8 cellular contexts compared by ENCODE assay signal in genomic region chr4:145180298-145181090, GRCh38. TPM values are rescaled to one million over a fixed set of nuclear protein-coding genes. Genes with fewer than 3 reads are reported as not detected.
DNase-seq lines count a peak whose midpoint lies in the region; ATAC-seq, FAIRE-seq and TF ChIP-seq lines count a peak whose summit lies in the region.

Gene OTUD4, minus strand, starts transcription at chr4:145180589. Its CDS starts 616 bp downstream, at chr4:145179973.

- peaks cover 33% of the 10 kb centered on the region for H3K79me2 ChIP-seq in smooth muscle cell (ENCODE audit: low read depth)

- CTCF ChIA-PET in AG04450 (lab: Charles Lee), result interaction anchor here (0.6 to 3.0 kb wide), 3 partner anchors 36 to 429 kb away, joined by 3 to 11 read pairs (median 6); no protein-coding TSS in a partner anchor

- H2AFZ ChIP-seq in smooth muscle cell (ENCODE audit: low read depth), result peak within 1 kb of the TSS; percentile 97

- peak; percentile 72 for ATAC-seq in GM18873 (IDR thresholded peaks at IDR 0.05; ENCODE audit: low FRiP score, unreplicated experiment)
- peak; percentile 72 for ATAC-seq in HG03139 (IDR thresholded peaks at IDR 0.05; ENCODE audit: unreplicated experiment)

- WGBS in smooth muscle cell (ENCODE audit: low lambda C conversion rate), result under 1% methylated on average over 85 of the region's 94 CpGs

- H3K27ac ChIP-seq in AG04450 (ENCODE audit: low read depth, low read length) (peak within 1 kb of the TSS; percentile 86), smooth muscle cell (ENCODE audit: low read depth) (peak within 1 kb of the TSS; percentile 93)

- peak; percentile 81 for DNase-seq in AG04450 (ENCODE audit: low read depth, low spot score)
- DNase-seq in NCI-H2227 (lab: John Stamatoyannopoulos, UW; ENCODE audit: unreplicated experiment), result peak; percentile 92
- peak; percentile 85 for DNase-seq in bronchial epithelial cell (ENCODE audit: low read depth)
- peak; percentile 91 for DNase-seq in iPS-NIHi7 (ENCODE audit: extremely low spot score)
- DNase-seq in smooth muscle cell (lab: John Stamatoyannopoulos, UW; ENCODE audit: unreplicated experiment), result peak; percentile 63

- H3K36me3 ChIP-seq in bronchial epithelial cell (ENCODE audit: control insufficient read depth, insufficient read depth, low read length), result no peaks in the 10 kb centered on the region
- H3K36me3 ChIP-seq in smooth muscle cell (ENCODE audit: low read depth), result no peaks in the 10 kb centered on the region

- H3K4me1 ChIP-seq in smooth muscle cell (ENCODE audit: low read depth), result peaks cover 17% of the 10 kb centered on the region

- peaks cover 3% of the 10 kb centered on the region for H3K27me3 ChIP-seq in AG04450 (ENCODE audit: control insufficient read depth, insufficient read depth, low read length)
- no peaks in the 10 kb centered on the region for H3K27me3 ChIP-seq in bronchial epithelial cell (ENCODE audit: control insufficient read depth, insufficient read depth, low read length)
- H3K27me3 ChIP-seq in smooth muscle cell (ENCODE audit: low read depth), result no peaks in the 10 kb centered on the region

- peaks cover 29% of the 10 kb centered on the region for H4K20me1 ChIP-seq in smooth muscle cell (ENCODE audit: low read depth)

- POLR2A ChIA-PET in AG04450 (lab: Yijun Ruan, JAX), result interaction anchor here (0.8 kb wide), 1 partner anchor 82 kb away, joined by 3 read pairs; the partner anchor contains the start of genes ABCE1 and ANAPC10

- H3F3A ChIP-seq in smooth muscle cell (ENCODE audit: low read depth), result no peaks in the 10 kb centered on the region

- no peak for FAIRE-seq in bronchial epithelial cell (lab: Jason Lieb, UNC)

- peak; percentile 23; the same call in 1 of the 2 replicates for TF ChIP-seq CTCF in AG04450 (IDR thresholded peaks at IDR 0.05; ENCODE audit: low read depth, low read length)
- TF ChIP-seq CTCF in WI38 (IDR thresholded peaks at IDR 0.05; ENCODE audit: low read depth, low read length), result no peak
- peak; percentile 29 for TF ChIP-seq CTCF in bronchial epithelial cell (IDR thresholded peaks at IDR 0.05; ENCODE audit: insufficient read depth, low read length, severe bottlenecking)
- no peak for TF ChIP-seq CTCF in smooth muscle cell (IDR thresholded peaks at IDR 0.05; ENCODE audit: borderline replicate concordance, insufficient read depth, poor library complexity, severe bottlenecking)

- H3K9me3 ChIP-seq in AG04450 (ENCODE audit: control insufficient read depth, insufficient read depth, low read length) (no peaks in the 10 kb centered on the region), smooth muscle cell (replicated peaks; ENCODE audit: low read depth) (no peaks in the 10 kb centered on the region)

- peak within 1 kb of the TSS; percentile 93 for H3K9ac ChIP-seq in smooth muscle cell (ENCODE audit: low read depth)

- H3K4me2 ChIP-seq in smooth muscle cell, result peak within 1 kb of the TSS; percentile 97

- peak within 1 kb of the TSS; percentile 86 for H3K4me3 ChIP-seq in AG04450 (ENCODE audit: low read depth, low read length)
- peak within 1 kb of the TSS; percentile 81 for H3K4me3 ChIP-seq in WI38 (ENCODE audit: low read depth, low read length)
- H3K4me3 ChIP-seq in bronchial epithelial cell (ENCODE audit: low read depth, low read length), result peak within 1 kb of the TSS; percentile 77
- H3K4me3 ChIP-seq in smooth muscle cell, result peak within 1 kb of the TSS; percentile 95

RNA-seq across cellular contexts. Expression of gene OTUD4, which starts in this region (rescaled TPM):
- polyA plus RNA-seq in AG04450 (2011; rRNA removed) (19.7 and 27.1 TPM in 2 replicates), smooth muscle cell (4.4 and 6.2 TPM in 2 replicates)
- 23.9 and 33.6 TPM in 2 replicates for polyA minus RNA-seq in AG04450 (2011; rRNA and poly(A)+ RNA removed)
- total RNA-seq in bronchial epithelial cell (22.9 TPM in 2 replicates), smooth muscle cell (16.3 and 17.7 TPM in 2 replicates)

Comparison
In these comparisons a context has a peak if more than half of its experiments do, and no peak if none do; other contexts are left out.
1. Peak in every context shown above with its lines: DNase-seq, ATAC-seq, H3K4me3 ChIP-seq and H3K27ac ChIP-seq.
2. CTCF ChIP-seq: peak in AG04450 (single experiment) and bronchial epithelial cell (single experiment); none in WI38 (single experiment) and smooth muscle cell (single experiment).